In genomic region chr1:167467126-167467725, GRCh38 we compare ENCODE assay signal across 15 cellular contexts. TPM values are rescaled to one million over a fixed set of nuclear protein-coding genes. Genes with fewer than 3 reads are reported as not detected.
DNase-seq lines count a peak whose midpoint lies in the region; ATAC-seq, FAIRE-seq and TF ChIP-seq lines count a peak whose summit lies in the region.
"Had no signal": no experiment of that assay in that cellular context is flagged by ENCODE, and none has a peak within 500 bp of the region (broad histone marks: within the 10 kb centered on the region; RNA-seq: fewer than 3 reads in every experiment).

No MANE protein-coding gene starts in this region.

- no peaks in the 10 kb centered on the region for H3K9me3 ChIP-seq in A549
- H3K9me3 ChIP-seq: right atrium auricular region, stomach had no signal

- CTCF ChIA-PET in A549 (lab: Yijun Ruan, JAX), result interaction anchor here (1.0 to 1.9 kb wide), 3 partner anchors 26 to 407 kb away, joined by 3 to 9 read pairs (median 3); no protein-coding TSS in a partner anchor

- H3K4me2 ChIP-seq in A549, result peak overlapping the region; percentile 53

- peaks cover 9% of the 10 kb centered on the region for H3K4me1 ChIP-seq in A549
- H3K4me1 ChIP-seq: right atrium auricular region, stomach had no signal

- no peaks in the 10 kb centered on the region for H3K27me3 Mint-ChIP-seq in activated naive CD8-positive, alpha-beta T cell

- peak in 1 of 2 experiments; percentile 17 for DNase-seq in A549 (ENCODE audit: low read depth in 1 of 2, low spot score in 1 of 2)
- peak; percentile 64 for DNase-seq in iPS-NIHi7 (ENCODE audit: extremely low spot score)
- DNase-seq in putamen (ENCODE audit: low spot score), result no peak
- DNase-seq in NCI-H2171 treated with DMSO at 0.1 percent for 48 hours (lab: John Stamatoyannopoulos, UW), result no peak
- DNase-seq: activated CD4-positive, alpha-beta T cell treated with anti-CD3 and anti-CD28 coated beads, Interleukin-2, amount 50 U/mL, for 4 hours; AML-193; NCI-H1092; stomach had no signal

- no peak for TF ChIP-seq POLR2A in A549 (IDR thresholded peaks at IDR 0.05; ENCODE audit: low read length)

- no peak for FAIRE-seq in A549 (lab: Jason Lieb, UNC)
- peak; percentile 100 for FAIRE-seq in G401.6 (lab: Jason Lieb, UNC)
- FAIRE-seq: RCC 7860 had no signal

- no peak for TF ChIP-seq EP300 in A549 (IDR thresholded peaks at IDR 0.05)

- H3K36me3 Mint-ChIP-seq in activated naive CD8-positive, alpha-beta T cell, result peaks cover 6% of the 10 kb centered on the region

- POLR2A ChIA-PET in A549 (lab: Yijun Ruan, JAX), result no interaction called here

- ATAC-seq in A549 (peak in 1 of 2 experiments; percentile 88; a peak in 3 of 6 replicates), HG03521 (IDR thresholded peaks at IDR 0.05; ENCODE audit: unreplicated experiment) (no peak), GM18519 (IDR thresholded peaks at IDR 0.05; ENCODE audit: low FRiP score, unreplicated experiment) (no peak)

- 0 out of 6 replicates have a peak overlapping the region, but pooled peaks of 1 of the 2 experiments have one; percentile 2 for H3K27ac ChIP-seq in A549
- H3K27ac ChIP-seq: right atrium auricular region, stomach had no signal

- WGBS in A549 (ENCODE audit: missing lambda C conversion rate), result 63% methylated on average over 15 of the region's 15 CpGs

- H3K4me3 Mint-ChIP-seq in activated naive CD8-positive, alpha-beta T cell, result no peak overlapping the region
- H3K4me3 Mint-ChIP-seq: T-helper 1 cell treated with Interleukin-12 subunit alpha and Interleukin-12 subunit beta and Interleukin-4 antibody, amounts not matched to agents 30 μg/mL and 1 μg/mL, for 36 hours had no signal

- no peaks in the 10 kb centered on the region for H3K9me3 Mint-ChIP-seq in activated naive CD8-positive, alpha-beta T cell (ENCODE audit: low read depth)
- H3K9me3 Mint-ChIP-seq: T-helper 1 cell treated with Interleukin-12 subunit alpha and Interleukin-12 subunit beta and Interleukin-4 antibody, amounts not matched to agents 30 μg/mL and 1 μg/mL, for 36 hours had no signal

- H3K4me3 ChIP-seq in A549, result no peak overlapping the region
- H3K4me3 ChIP-seq: right atrium auricular region, stomach had no signal

- no peak for TF ChIP-seq CTCF in A549 (IDR thresholded peaks at IDR 0.05)

- H3K4me1 Mint-ChIP-seq in activated naive CD8-positive, alpha-beta T cell (ENCODE audit: low read depth), result peaks cover 76% of the 10 kb centered on the region

- no peak for TF ChIP-seq RAD21 in A549 (conservative IDR thresholded peaks at IDR 0.05 in 1 of 2, IDR thresholded peaks at IDR 0.05 in 1 of 2)

- H3K27ac Mint-ChIP-seq in activated naive CD8-positive, alpha-beta T cell, result peak overlapping the region; percentile 68
- H3K27ac Mint-ChIP-seq: T-helper 1 cell treated with Interleukin-12 subunit alpha and Interleukin-12 subunit beta and Interleukin-4 antibody, amounts not matched to agents 30 μg/mL and 1 μg/mL, for 36 hours had no signal

TF ChIP-seq in A549, 52 proteins besides CTCF, POLR2A, EP300 and RAD21:
- TF ChIP-seq CBX2 (IDR thresholded peaks at IDR 0.05; ENCODE audit: borderline replicate concordance, low read depth), result no peak

RNA-seq across cellular contexts. Expression of gene CD247, which starts 51.1 kb away (rescaled TPM):
- 0.27 and 0.30 TPM in 2 replicates for polyA plus RNA-seq in A549 (2011; rRNA removed)
- polyA plus RNA-seq in A549 (2012; cell fraction: cytosol; rRNA removed), result 0.40 and 0.49 TPM in 2 replicates
- 0.42 and 0.58 TPM in 2 replicates for polyA plus RNA-seq in A549 (2012; cell fraction: nucleus; rRNA removed)
- polyA plus RNA-seq in A549 (2017; fragmentation: RNase III; extraction: RNeasy Plus Mini Kit Qiagen cat#74134 plus additional on column Dnase treatment), result 0.10 to 0.28 TPM (median 0.18 TPM) in 3 replicates
- 0.37 TPM in 1 of 2 replicates, not detected in the other for polyA minus RNA-seq in A549 (2011; rRNA and poly(A)+ RNA removed)
